Comparison of ENCODE assay signal across 1 cellular context in the genomic region with DNA sequence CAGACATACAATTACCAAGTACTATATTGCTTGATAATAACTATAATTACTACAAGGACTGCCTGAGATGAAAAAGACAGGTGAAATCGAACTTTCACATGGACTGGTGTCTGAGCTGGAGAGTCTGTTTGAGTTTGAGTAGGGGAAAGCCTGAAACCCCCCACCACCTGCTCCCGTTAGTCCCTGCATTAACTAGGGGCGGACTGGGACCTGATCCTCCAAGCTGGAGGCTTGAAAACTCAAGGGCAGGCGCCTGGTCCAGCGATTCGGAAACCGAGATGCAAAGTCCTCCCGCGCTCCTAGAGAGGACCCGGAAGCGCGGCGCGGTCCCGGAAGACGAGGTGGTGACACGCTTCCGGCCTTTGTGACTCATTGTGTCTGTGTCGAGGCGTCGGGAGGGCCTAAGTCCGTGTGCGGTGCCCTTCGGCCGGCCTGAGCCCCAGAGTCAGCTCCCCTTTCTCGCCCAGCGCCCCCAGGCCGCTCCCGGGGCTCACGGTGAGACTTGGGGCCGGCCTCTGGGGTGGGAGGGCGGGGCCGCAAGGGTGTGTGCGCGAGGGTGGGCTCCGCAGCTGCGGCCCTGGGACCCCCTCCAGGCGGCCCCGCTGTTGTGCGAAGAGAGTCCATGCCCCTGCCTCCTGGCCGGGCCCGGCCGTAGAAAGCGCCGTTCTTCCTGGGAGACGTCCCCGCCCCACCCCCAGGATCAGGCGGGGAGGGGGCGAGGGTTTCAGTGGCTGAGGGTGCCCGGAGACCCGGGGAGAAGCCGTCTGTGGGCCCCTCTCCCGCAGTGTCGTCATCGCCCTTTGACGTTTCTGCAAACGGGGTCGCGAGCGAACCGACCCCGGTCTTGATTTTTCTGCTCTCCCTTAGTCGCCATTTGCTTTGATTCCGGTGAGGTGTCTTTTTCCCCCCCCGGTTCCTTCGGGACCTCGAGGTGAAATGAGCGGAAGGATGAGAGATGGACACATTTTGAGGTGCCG.
A peak's percentile ranks its signal among the peaks of the same experiment; 100 is the strongest.
TF ChIP-seq lines count a peak whose summit lies in the region.

TSS of gene ZKSCAN1 (plus strand) at position 365 of the 977 bp plus-strand sequence. CDS start 7,911 bp downstream, outside the sequence.

TF ChIP-seq in HEK293, 187 proteins besides CTCF, POLR2A, EP300 and RAD21 (continued from another document):
- TF ChIP-seq, protein P1, sequence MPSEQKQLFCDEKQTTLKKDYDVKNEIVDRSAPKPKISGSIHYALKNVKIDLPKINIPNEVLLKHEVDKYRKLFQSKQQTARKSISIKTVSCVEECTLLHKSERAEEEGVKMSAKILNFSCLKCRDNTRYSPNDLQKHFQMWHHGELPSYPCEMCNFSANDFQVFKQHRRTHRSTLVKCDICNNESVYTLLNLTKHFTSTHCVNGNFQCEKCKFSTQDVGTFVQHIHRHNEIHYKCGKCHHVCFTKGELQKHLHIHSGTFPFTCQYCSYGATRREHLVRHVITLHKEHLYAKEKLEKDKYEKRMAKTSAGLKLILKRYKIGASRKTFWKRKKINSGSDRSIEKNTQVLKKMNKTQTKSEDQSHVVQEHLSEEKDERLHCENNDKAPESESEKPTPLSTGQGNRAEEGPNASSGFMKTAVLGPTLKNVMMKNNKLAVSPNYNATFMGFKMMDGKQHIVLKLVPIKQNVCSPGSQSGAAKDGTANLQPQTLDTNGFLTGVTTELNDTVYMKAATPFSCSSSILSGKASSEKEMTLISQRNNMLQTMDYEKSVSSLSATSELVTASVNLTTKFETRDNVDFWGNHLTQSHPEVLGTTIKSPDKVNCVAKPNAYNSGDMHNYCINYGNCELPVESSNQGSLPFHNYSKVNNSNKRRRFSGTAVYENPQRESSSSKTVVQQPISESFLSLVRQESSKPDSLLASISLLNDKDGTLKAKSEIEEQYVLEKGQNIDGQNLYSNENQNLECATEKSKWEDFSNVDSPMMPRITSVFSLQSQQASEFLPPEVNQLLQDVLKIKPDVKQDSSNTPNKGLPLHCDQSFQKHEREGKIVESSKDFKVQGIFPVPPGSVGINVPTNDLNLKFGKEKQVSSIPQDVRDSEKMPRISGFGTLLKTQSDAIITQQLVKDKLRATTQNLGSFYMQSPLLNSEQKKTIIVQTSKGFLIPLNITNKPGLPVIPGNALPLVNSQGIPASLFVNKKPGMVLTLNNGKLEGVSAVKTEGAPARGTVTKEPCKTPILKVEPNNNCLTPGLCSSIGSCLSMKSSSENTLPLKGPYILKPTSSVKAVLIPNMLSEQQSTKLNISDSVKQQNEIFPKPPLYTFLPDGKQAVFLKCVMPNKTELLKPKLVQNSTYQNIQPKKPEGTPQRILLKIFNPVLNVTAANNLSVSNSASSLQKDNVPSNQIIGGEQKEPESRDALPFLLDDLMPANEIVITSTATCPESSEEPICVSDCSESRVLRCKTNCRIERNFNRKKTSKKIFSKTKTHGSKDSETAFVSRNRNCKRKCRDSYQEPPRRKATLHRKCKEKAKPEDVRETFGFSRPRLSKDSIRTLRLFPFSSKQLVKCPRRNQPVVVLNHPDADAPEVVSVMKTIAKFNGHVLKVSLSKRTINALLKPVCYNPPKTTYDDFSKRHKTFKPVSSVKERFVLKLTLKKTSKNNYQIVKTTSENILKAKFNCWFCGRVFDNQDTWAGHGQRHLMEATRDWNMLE (tag by site-specific recombination; conservative IDR thresholded peaks at IDR 0.05; ENCODE audit: low read depth), result peak; percentile 95
- TF ChIP-seq ZNF16 (tag by site-specific recombination; IDR thresholded peaks at IDR 0.05; ENCODE audit: low read depth) (no peak), ZBTB21 (tag by site-specific recombination; IDR thresholded peaks at IDR 0.05) (peak; percentile 90), ZBTB11 (tag by site-specific recombination; conservative IDR thresholded peaks at IDR 0.05; ENCODE audit: low read depth) (peak; percentile 97), GLIS2 (tag by site-specific recombination; IDR thresholded peaks at IDR 0.05) (peak; percentile 62; the same call in 1 of the 2 replicates), ZNF548 (tag by site-specific recombination; IDR thresholded peaks at IDR 0.05) (no peak), ZIC2 (tag by site-specific recombination; IDR thresholded peaks at IDR 0.05) (peak; percentile 22; the same call in 1 of the 2 replicates), TCF7L2 (IDR thresholded peaks at IDR 0.05; ENCODE audit: borderline replicate concordance, low read depth, low read length) (no peak)
- TF ChIP-seq, protein P2, sequence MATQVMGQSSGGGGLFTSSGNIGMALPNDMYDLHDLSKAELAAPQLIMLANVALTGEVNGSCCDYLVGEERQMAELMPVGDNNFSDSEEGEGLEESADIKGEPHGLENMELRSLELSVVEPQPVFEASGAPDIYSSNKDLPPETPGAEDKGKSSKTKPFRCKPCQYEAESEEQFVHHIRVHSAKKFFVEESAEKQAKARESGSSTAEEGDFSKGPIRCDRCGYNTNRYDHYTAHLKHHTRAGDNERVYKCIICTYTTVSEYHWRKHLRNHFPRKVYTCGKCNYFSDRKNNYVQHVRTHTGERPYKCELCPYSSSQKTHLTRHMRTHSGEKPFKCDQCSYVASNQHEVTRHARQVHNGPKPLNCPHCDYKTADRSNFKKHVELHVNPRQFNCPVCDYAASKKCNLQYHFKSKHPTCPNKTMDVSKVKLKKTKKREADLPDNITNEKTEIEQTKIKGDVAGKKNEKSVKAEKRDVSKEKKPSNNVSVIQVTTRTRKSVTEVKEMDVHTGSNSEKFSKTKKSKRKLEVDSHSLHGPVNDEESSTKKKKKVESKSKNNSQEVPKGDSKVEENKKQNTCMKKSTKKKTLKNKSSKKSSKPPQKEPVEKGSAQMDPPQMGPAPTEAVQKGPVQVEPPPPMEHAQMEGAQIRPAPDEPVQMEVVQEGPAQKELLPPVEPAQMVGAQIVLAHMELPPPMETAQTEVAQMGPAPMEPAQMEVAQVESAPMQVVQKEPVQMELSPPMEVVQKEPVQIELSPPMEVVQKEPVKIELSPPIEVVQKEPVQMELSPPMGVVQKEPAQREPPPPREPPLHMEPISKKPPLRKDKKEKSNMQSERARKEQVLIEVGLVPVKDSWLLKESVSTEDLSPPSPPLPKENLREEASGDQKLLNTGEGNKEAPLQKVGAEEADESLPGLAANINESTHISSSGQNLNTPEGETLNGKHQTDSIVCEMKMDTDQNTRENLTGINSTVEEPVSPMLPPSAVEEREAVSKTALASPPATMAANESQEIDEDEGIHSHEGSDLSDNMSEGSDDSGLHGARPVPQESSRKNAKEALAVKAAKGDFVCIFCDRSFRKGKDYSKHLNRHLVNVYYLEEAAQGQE (tag by site-specific recombination; IDR thresholded peaks at IDR 0.05), result no peak
- TF ChIP-seq, protein P3, sequence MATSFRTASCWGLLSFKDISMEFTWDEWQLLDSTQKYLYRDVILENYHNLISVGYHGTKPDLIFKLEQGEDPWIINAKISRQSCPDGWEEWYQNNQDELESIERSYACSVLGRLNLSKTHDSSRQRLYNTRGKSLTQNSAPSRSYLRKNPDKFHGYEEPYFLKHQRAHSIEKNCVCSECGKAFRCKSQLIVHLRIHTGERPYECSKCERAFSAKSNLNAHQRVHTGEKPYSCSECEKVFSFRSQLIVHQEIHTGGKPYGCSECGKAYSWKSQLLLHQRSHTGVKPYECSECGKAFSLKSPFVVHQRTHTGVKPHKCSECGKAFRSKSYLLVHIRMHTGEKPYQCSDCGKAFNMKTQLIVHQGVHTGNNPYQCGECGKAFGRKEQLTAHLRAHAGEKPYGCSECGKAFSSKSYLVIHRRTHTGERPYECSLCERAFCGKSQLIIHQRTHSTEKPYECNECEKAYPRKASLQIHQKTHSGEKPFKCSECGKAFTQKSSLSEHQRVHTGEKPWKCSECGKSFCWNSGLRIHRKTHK (tag by site-specific recombination; IDR thresholded peaks at IDR 0.05), result no peak
